In the genomic region with DNA sequence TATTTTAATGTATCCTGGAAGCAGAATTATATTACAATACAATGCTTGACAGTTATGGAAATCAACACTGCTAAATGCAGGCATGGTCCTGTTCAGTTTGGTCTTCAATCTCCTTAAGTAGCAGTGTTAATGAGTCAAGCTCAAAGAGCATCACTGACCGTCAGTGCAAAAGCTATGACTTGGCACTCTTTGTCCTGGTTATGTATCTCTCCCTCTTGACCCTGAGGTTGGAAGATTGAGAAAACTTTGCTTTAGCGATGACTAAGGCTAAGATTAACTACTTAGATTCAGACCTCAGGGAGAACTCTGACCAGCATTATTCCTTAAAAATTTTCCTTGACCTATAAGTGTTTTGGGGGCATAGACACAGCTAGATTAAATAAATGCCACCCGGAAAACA, we compare ENCODE assay signal across 15 cellular contexts. TPM values are rescaled to one million over a fixed set of nuclear protein-coding genes. Genes with fewer than 3 reads are reported as not detected.
DNase-seq lines count a peak whose midpoint lies in the region; TF ChIP-seq lines count a peak whose summit lies in the region.
"Had no signal": no experiment of that assay in that cellular context is flagged by ENCODE, and none has a peak within 500 bp of the region (broad histone marks: within the 10 kb centered on the region; RNA-seq: fewer than 3 reads in every experiment).

No MANE protein-coding gene starts in this region.

- no peak overlapping the region for H3K4me3 Mint-ChIP-seq in activated T-cell treated with anti-CD3 and anti-CD28 coated beads, Interleukin-2, amount 50 U/mL, for 24 hours
- H3K4me3 Mint-ChIP-seq: GM23338; T-helper 1 cell treated with Interleukin-12 subunit alpha and Interleukin-12 subunit beta and Interleukin-4 antibody, amounts not matched to agents 30 μg/mL and 1 μg/mL, for 36 hours had no signal

- no peaks in the 10 kb centered on the region for H3F3A ChIP-seq in smooth muscle cell (ENCODE audit: low read depth)

- peak; percentile 56 for DNase-seq in EL
- DNase-seq in LHCN-M2 (ENCODE audit: low read depth) = peak; percentile 14
- peak; percentile 39 for DNase-seq in fibroblast of mammary gland (ENCODE audit: low read depth)
- no peak for DNase-seq in smooth muscle cell (lab: John Stamatoyannopoulos, UW; ENCODE audit: unreplicated experiment)
- no peak for DNase-seq in activated T-cell treated with anti-CD3 and anti-CD28 coated beads, Interleukin-2, amount 50 U/mL, for 24 hours
- no peak for DNase-seq in NCI-H187 (lab: John Stamatoyannopoulos, UW)
- DNase-seq in DMS 273 (lab: John Stamatoyannopoulos, UW; ENCODE audit: unreplicated experiment) = no peak
- DNase-seq: NCI-H1092, NCI-H1694, NCI-H82, SHP77 treated with DMSO at 0.1 percent for 48 hours had no signal

- no peak overlapping the region for H3K4me2 ChIP-seq in smooth muscle cell
- H3K4me2 ChIP-seq: GM23338 had no signal

- H3K27ac Mint-ChIP-seq in activated T-cell treated with anti-CD3 and anti-CD28 coated beads, Interleukin-2, amount 50 U/mL, for 24 hours = no peak overlapping the region
- H3K27ac Mint-ChIP-seq: GM23338; T-helper 1 cell treated with Interleukin-12 subunit alpha and Interleukin-12 subunit beta and Interleukin-4 antibody, amounts not matched to agents 30 μg/mL and 1 μg/mL, for 36 hours had no signal

- H3K4me3 ChIP-seq in fibroblast of mammary gland (ENCODE audit: control insufficient read depth, low read depth, low read length) (no peak overlapping the region), smooth muscle cell (no peak overlapping the region)
- H3K4me3 ChIP-seq: GM23338 had no signal

- peak overlapping the region; percentile 19 for H3K27ac ChIP-seq in smooth muscle cell (ENCODE audit: low read depth)

- H3K4me1 Mint-ChIP-seq in activated T-cell treated with anti-CD3 and anti-CD28 coated beads, Interleukin-2, amount 50 U/mL, for 24 hours (ENCODE audit: low read depth) = no peaks in the 10 kb centered on the region
- H3K4me1 Mint-ChIP-seq: GM23338 had no signal

- no peaks in the 10 kb centered on the region for H3K79me2 ChIP-seq in smooth muscle cell (ENCODE audit: low read depth)

- no peak overlapping the region for H2AFZ ChIP-seq in smooth muscle cell (ENCODE audit: low read depth)
- H2AFZ ChIP-seq: GM23338 had no signal

- WGBS in smooth muscle cell (ENCODE audit: low lambda C conversion rate) = 61% methylated on average over 3 of the region's 3 CpGs

- no peaks in the 10 kb centered on the region for H3K4me1 ChIP-seq in smooth muscle cell (ENCODE audit: low read depth)

- no peaks in the 10 kb centered on the region for H4K20me1 ChIP-seq in smooth muscle cell (ENCODE audit: low read depth)

- TF ChIP-seq CTCF in fibroblast of mammary gland (conservative IDR thresholded peaks at IDR 0.05; ENCODE audit: control insufficient read depth, insufficient read depth, low read depth, low read length) = no peak
- no peak for TF ChIP-seq CTCF in smooth muscle cell (IDR thresholded peaks at IDR 0.05; ENCODE audit: borderline replicate concordance, insufficient read depth, poor library complexity, severe bottlenecking)

- no peaks in the 10 kb centered on the region for H3K36me3 Mint-ChIP-seq in activated T-cell treated with anti-CD3 and anti-CD28 coated beads, Interleukin-2, amount 50 U/mL, for 24 hours (ENCODE audit: low read depth)

- H3K9ac ChIP-seq in smooth muscle cell (ENCODE audit: low read depth) = no peak overlapping the region

- H3K9me3 ChIP-seq in smooth muscle cell (replicated peaks; ENCODE audit: low read depth) = no peaks in the 10 kb centered on the region

- no peaks in the 10 kb centered on the region for H3K9me3 Mint-ChIP-seq in activated T-cell treated with anti-CD3 and anti-CD28 coated beads, Interleukin-2, amount 50 U/mL, for 24 hours
- H3K9me3 Mint-ChIP-seq: GM23338; T-helper 1 cell treated with Interleukin-12 subunit alpha and Interleukin-12 subunit beta and Interleukin-4 antibody, amounts not matched to agents 30 μg/mL and 1 μg/mL, for 36 hours had no signal

- H3K36me3 ChIP-seq in smooth muscle cell (ENCODE audit: low read depth) = no peaks in the 10 kb centered on the region

- no peaks in the 10 kb centered on the region for H3K27me3 ChIP-seq in smooth muscle cell (ENCODE audit: low read depth)

- H3K27me3 Mint-ChIP-seq in activated T-cell treated with anti-CD3 and anti-CD28 coated beads, Interleukin-2, amount 50 U/mL, for 24 hours = no peaks in the 10 kb centered on the region

RNA-seq across cellular contexts. Expression of a gene that starts 10.9 kb away (rescaled TPM):
- total RNA-seq in LHCN-M2 (2014; rRNA removed) (not detected in 2 replicates), smooth muscle cell (0.27 TPM in 1 of 2 replicates, not detected in the other)
- polyA plus RNA-seq in LHCN-M2 (2012) = not detected
- polyA plus RNA-seq in smooth muscle cell = 0.41 TPM in 1 of 2 replicates, not detected in the other
- total RNA-seq: GM23338, HT-29 had no signal
- polyA plus RNA-seq: BJ had no signal

RNA-seq across cellular contexts. Expression of a gene that starts 20.3 kb away (rescaled TPM):
- not detected in 2 replicates for total RNA-seq in LHCN-M2 (2014; rRNA removed)
- polyA plus RNA-seq in LHCN-M2 (2012) = not detected
- 0.40 TPM in 1 of 2 replicates, not detected in the other for total RNA-seq in smooth muscle cell
- 0.70 TPM in 1 of 2 replicates, not detected in the other for polyA plus RNA-seq in smooth muscle cell
- total RNA-seq: HT-29 had no signal
- polyA plus RNA-seq: GM23338 had no signal

RNA-seq across cellular contexts. Expression of a gene that starts 52.9 kb away (rescaled TPM):
- total RNA-seq in LHCN-M2 (2014; rRNA removed) = not detected in 2 replicates
- not detected for polyA plus RNA-seq in LHCN-M2 (2012)
- 7.4 and 14.5 TPM in 2 replicates for total RNA-seq in smooth muscle cell
- polyA plus RNA-seq in smooth muscle cell = 5.4 and 6.7 TPM in 2 replicates
- total RNA-seq: GM23338, HT-29 had no signal
- polyA plus RNA-seq: GM23338 had no signal

RNA-seq across cellular contexts. Expression of a gene that starts 59.8 kb away (rescaled TPM):
- total RNA-seq in LHCN-M2 (2014; rRNA removed) (not detected in 2 replicates), smooth muscle cell (1.6 and 2.0 TPM in 2 replicates)
- not detected for polyA plus RNA-seq in LHCN-M2 (2012)
- 0.77 and 4.5 TPM in 2 replicates for polyA plus RNA-seq in smooth muscle cell
- total RNA-seq: GM23338, HT-29 had no signal
- polyA plus RNA-seq: GM23338 had no signal

Comparison
In these comparisons a context has a peak if more than half of its experiments do, and no peak if none do; other contexts are left out.
1. DNase-seq: peak in EL (single experiment), LHCN-M2 (single experiment) and fibroblast of mammary gland (single experiment); none in smooth muscle cell (single experiment), activated T-cell treated with anti-CD3 and anti-CD28 coated beads, Interleukin-2, amount 50 U/mL, for 24 hours (single experiment), NCI-H187 (0 of 2) and DMS 273 (single experiment).